In the genomic region with DNA sequence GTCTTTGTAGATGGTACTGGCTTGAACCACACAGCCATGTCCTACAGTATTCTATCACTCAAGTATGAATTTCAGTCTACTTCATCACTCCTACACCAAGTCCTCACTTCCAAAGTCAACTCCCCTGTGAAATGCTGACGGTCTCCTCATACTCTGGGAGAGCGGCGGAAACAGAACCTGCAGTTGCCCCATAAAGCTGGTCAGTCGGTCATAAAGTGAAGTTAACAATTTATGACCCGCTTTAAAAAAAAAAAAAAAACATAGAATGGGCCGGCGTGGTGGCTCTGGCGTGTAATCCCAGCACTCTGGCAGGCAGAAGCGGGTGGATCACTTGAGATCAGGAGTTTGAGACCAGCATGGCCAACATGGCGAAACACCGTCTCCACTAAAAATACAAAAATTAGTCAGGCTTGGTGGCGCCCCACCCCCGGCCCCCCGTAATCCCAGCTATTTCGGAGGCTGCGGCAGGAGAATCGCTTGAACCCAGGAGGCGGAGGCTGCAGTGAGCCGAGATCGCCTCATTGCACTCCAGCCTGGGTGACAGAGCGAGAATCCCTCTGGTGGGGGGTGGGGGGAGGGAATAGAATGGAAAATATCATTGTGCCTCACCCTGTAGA, we compare ENCODE assay signal across 25 cellular contexts.
"Had no signal": no experiment of that assay in that cellular context is flagged by ENCODE, and none has a peak within 500 bp of the region (broad histone marks: within the 10 kb centered on the region; RNA-seq: fewer than 3 reads in every experiment).

No MANE protein-coding gene starts in this region.

- H3K27me3 Mint-ChIP-seq: activated B cell treated with CpG ODN at 0.5 μM for 24 hours; activated CD8-positive, alpha-beta T cell treated with anti-CD3 and anti-CD28 coated beads for 36 hours had no signal

- H3K9me3 ChIP-seq: neutrophil, uterus had no signal

- H3K4me1 ChIP-seq: uterus had no signal

- DNase-seq: activated B cell treated with CpG ODN at 0.5 μM for 24 hours; activated CD4-positive, alpha-beta T cell treated with anti-CD3 and anti-CD28 coated beads, Interleukin-2, amount 10 ng/mL, durations not matched to agents 24 days and 14 days; activated CD8-positive, alpha-beta memory T cell treated with anti-CD3 and anti-CD28 coated beads, Interleukin-2, amount 50 U/mL, for 4 hours; activated CD8-positive, alpha-beta T cell treated with anti-CD3 and anti-CD28 coated beads for 36 hours; activated effector memory CD4-positive, alpha-beta T cell treated with anti-CD3 and anti-CD28 coated beads, Interleukin-2, amount 50 U/mL, for 16 hours; activated naive CD4-positive, alpha-beta T cell treated with anti-CD3 and anti-CD28 coated beads, Interleukin-2, amount 50 U/mL, for 16 hours; activated T-cell treated with anti-CD3 and anti-CD28 coated beads, Interleukin-2, amount 50 U/mL, for 48 hours; effector memory CD4-positive, alpha-beta T cell; foreskin melanocyte; glutamatergic neuron; kidney; left ventricle myocardium superior; naive thymus-derived CD4-positive, alpha-beta T cell; posterior cingulate gyrus; SK-N-SH; stimulated activated CD4-positive, alpha-beta T cell treated with anti-CD3 and anti-CD28 coated beads, Interleukin-12 subunit alpha, Interleukin-12 subunit beta, amount 100 ng/mL, for 4 hours; stimulated activated CD4-positive, alpha-beta T cell treated with anti-CD3 and anti-CD28 coated beads, Interleukin-1b, Interleukin-23, amount 100 ng/mL, for 48 hours; stimulated activated naive CD4-positive, alpha-beta T cell treated with Interleukin-2 at 50 U/mL for 16 hours; T-helper 1 cell; T-helper 9 cell; tibial artery; uterus had no signal

- H3K27me3 ChIP-seq: ascending aorta, tibial artery, uterus had no signal

- H3K27ac Mint-ChIP-seq: activated B cell treated with CpG ODN at 0.5 μM for 24 hours; activated CD4-positive, alpha-beta T cell treated with anti-CD3 and anti-CD28 coated beads, Interleukin-2, amount 10 ng/mL, durations not matched to agents 24 days and 14 days; activated CD8-positive, alpha-beta T cell treated with anti-CD3 and anti-CD28 coated beads for 36 hours had no signal

- H3K27ac ChIP-seq: epithelial cell of prostate, neutrophil had no signal

- H3K36me3 ChIP-seq: ascending aorta, neutrophil, tibial artery, uterus had no signal

- H3K4me3 Mint-ChIP-seq: activated CD4-positive, alpha-beta T cell treated with anti-CD3 and anti-CD28 coated beads, Interleukin-2, amount 10 ng/mL, durations not matched to agents 24 days and 14 days had no signal
